Comparison of ENCODE assay signal across 11 cellular contexts in genomic region chr11:12207384-12208150, GRCh38.
A peak's percentile ranks its signal among the peaks of the same experiment; 100 is the strongest.
DNase-seq lines count a peak whose midpoint lies in the region; ATAC-seq and TF ChIP-seq lines count a peak whose summit lies in the region.
"Had no signal": no experiment of that assay in that cellular context is flagged by ENCODE, and none has a peak within 500 bp of the region (broad histone marks: within the 10 kb centered on the region; RNA-seq: fewer than 3 reads in every experiment).

No MANE protein-coding gene starts in this region.

- no peaks in the 10 kb centered on the region for H3K27me3 ChIP-seq in RWPE2 (ENCODE audit: insufficient read depth, poor library complexity, severe bottlenecking)
- H3K27me3 ChIP-seq in esophagus muscularis mucosa: no peaks in the 10 kb centered on the region
- H3K27me3 ChIP-seq in aorta (ENCODE audit: control insufficient read depth in 1 of 2, insufficient read depth in 2 of 2, low read length in 1 of 2): no peaks in the 10 kb centered on the region

- H3K27ac ChIP-seq in RWPE2 (ENCODE audit: poor library complexity, severe bottlenecking) (peak overlapping the region; percentile 5), esophagus muscularis mucosa (replicated peaks in 1 of 4) (peak overlapping the region; percentile 1 to 83 (median 32)), aorta (ENCODE audit: low read depth in 1 of 2, low read length in 2 of 2) (peak overlapping the region in 1 of 2 donors; percentile 1)

- H3K4me3 ChIP-seq in GM12865 (ENCODE audit: low read depth, low read length) (no peak overlapping the region), RWPE2 (ENCODE audit: severe bottlenecking) (no peak overlapping the region), esophagus muscularis mucosa (no peak overlapping the region), aorta (ENCODE audit: low read length in 2 of 2) (no peak overlapping the region)
- H3K4me3 ChIP-seq: lung had no signal

- no peak for TF ChIP-seq POLR2A in esophagus muscularis mucosa (IDR thresholded peaks at IDR 0.05; ENCODE audit: low read depth)

- ATAC-seq in RWPE2 (ENCODE audit: low read depth): peak; percentile 24; the same call in 1 of the 3 replicates
- ATAC-seq in aorta (ENCODE audit: low FRiP score): no peak

- DNase-seq in GM12865 (ENCODE audit: low read depth) (peak; percentile 36), RWPE2 (ENCODE audit: low spot score) (no peak), esophagus muscularis mucosa (ENCODE audit: extremely low spot score) (no peak), NCI-H1092 treated with DMSO at 0.1 percent for 48 hours (lab: John Stamatoyannopoulos, UW) (no peak), NCI-H345 treated with DMSO at 0.1 percent for 48 hours (lab: John Stamatoyannopoulos, UW; ENCODE audit: unreplicated experiment) (no peak), NCI-H1417 treated with DMSO at 0.1 percent for 48 hours (lab: John Stamatoyannopoulos, UW) (no peak), aorta (no peak)
- peak; percentile 29 for DNase-seq in stimulated activated CD4-positive, alpha-beta T cell treated with anti-CD3 and anti-CD28 coated beads, Interleukin-4, amount 100 ng/mL, for 1 hour
- DNase-seq: GF-D8, NCI-H69 had no signal

- intact Hi-C loops in esophagus muscularis mucosa (cut with DNase I): no loop called here
- intact Hi-C loops in aorta (cut with DNase I): no loop called here

- H3K36me3 ChIP-seq in RWPE2 (ENCODE audit: low read depth) (peaks cover 100% of the 10 kb centered on the region), esophagus muscularis mucosa (peaks cover 0 to 70% (median 47%) of the 10 kb centered on the region in 4 donors), aorta (ENCODE audit: control insufficient read depth in 1 of 2, insufficient read depth in 2 of 2, low read length in 1 of 2) (peaks cover 8 to 31% of the 10 kb centered on the region in 2 donors)

- no peak for TF ChIP-seq EP300 in esophagus muscularis mucosa (IDR thresholded peaks at IDR 0.05)

- WGBS in esophagus muscularis mucosa: 76% methylated on average over 9 of the region's 9 CpGs
- WGBS in aorta, 2 donors: 74 to 90% methylated on average over 9 of the region's 9 CpGs

- H3K9me3 ChIP-seq in RWPE2 (ENCODE audit: severe bottlenecking) (no peaks in the 10 kb centered on the region), esophagus muscularis mucosa (no peaks in the 10 kb centered on the region), aorta (ENCODE audit: control insufficient read depth, low read length) (no peaks in the 10 kb centered on the region)

- H3K4me1 ChIP-seq in RWPE2 (ENCODE audit: insufficient read depth, poor library complexity, severe bottlenecking) (no peaks in the 10 kb centered on the region), esophagus muscularis mucosa (peaks cover 0 to 24% (median 22%) of the 10 kb centered on the region in 4 donors), aorta (ENCODE audit: control insufficient read depth in 1 of 2, insufficient read depth in 2 of 2, low read length in 2 of 2) (no peaks in the 10 kb centered on the region)

- TF ChIP-seq CTCF in GM12865 (IDR thresholded peaks at IDR 0.05; ENCODE audit: insufficient read depth, low read depth, low read length, missing control alignments): no peak
- TF ChIP-seq CTCF in RWPE2 (IDR thresholded peaks at IDR 0.05; ENCODE audit: poor library complexity, severe bottlenecking): no peak
- TF ChIP-seq CTCF in esophagus muscularis mucosa (IDR thresholded peaks at IDR 0.05): no peak

Comparison
In these comparisons a context has a peak if more than half of its experiments do, and no peak if none do; other contexts are left out.
1. DNase-seq: peak in GM12865 (single experiment) and stimulated activated CD4-positive, alpha-beta T cell treated with anti-CD3 and anti-CD28 coated beads, Interleukin-4, amount 100 ng/mL, for 1 hour (single experiment); none in RWPE2 (single experiment), esophagus muscularis mucosa (single experiment), NCI-H1092 treated with DMSO at 0.1 percent for 48 hours (single experiment), NCI-H345 treated with DMSO at 0.1 percent for 48 hours (single experiment), NCI-H1417 treated with DMSO at 0.1 percent for 48 hours (single experiment) and aorta (0 of 2).